In the genomic region with DNA sequence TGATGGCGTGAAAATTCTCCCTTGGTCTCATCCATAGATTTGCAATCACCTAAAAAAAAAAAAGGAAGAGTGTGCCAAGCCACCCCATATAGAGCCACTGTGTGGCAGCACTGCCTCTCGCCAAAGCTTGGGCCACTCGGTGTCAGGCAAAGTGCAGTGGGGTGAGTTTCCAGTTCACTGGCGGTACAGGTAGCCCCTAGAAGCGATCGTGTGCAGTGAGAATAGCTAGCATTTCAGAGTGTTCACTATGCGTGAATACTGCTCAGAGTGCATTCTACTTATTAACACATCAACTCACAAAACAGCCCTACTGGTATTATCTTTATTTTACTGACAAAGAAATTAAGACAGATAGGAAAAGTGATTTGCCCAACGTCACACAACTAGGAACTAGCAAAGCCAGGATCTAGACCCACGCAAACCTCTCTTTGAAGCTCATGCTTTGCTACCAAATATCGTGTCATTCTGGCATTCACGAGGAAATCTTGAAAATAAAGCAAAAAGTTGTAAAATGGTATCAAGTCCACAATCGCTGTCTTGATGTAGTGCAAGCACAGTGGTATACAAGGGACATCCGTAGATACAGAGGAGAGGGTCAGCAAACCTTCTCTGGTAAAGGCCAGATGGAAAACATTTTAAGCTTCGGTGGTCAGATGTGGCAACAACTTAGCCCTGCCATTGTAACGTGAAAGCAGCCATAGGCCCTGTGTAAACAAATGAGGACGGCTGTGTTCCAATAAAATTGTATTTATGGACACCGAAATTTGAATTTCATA, we compare ENCODE assay signal across 8 cellular contexts. TPM values are rescaled to one million over a fixed set of nuclear protein-coding genes. Genes with fewer than 3 reads are reported as not detected.
DNase-seq lines count a peak whose midpoint lies in the region; ATAC-seq and TF ChIP-seq lines count a peak whose summit lies in the region.

No MANE protein-coding gene starts in this region.

- intact Hi-C loops in activated CD8-positive, alpha-beta T cell treated with anti-CD3 and anti-CD28 coated beads for 36 hours (cut with micrococcal nuclease): loop anchor here (10.0 kb wide), 1 partner anchor 294 kb away; no protein-coding TSS in a partner anchor
- intact Hi-C loops in esophagus squamous epithelium (cut with DNase I): loop anchor here (10.0 kb wide), 1 partner anchor 184 kb away; a partner anchor contains a TSS

- H3K27me3 ChIP-seq in esophagus squamous epithelium: no peaks in the 10 kb centered on the region

- peak; percentile 69 for TF ChIP-seq CTCF in activated CD8-positive, alpha-beta T cell treated with anti-CD3 and anti-CD28 coated beads for 36 hours (IDR thresholded peaks at IDR 0.05)
- TF ChIP-seq CTCF in esophagus squamous epithelium (IDR thresholded peaks at IDR 0.05): peak; percentile 40 to 74 (median 63)

- peak; percentile 94 for ATAC-seq in GM19467 (IDR thresholded peaks at IDR 0.05; ENCODE audit: unreplicated experiment)
- peak; percentile 98 for ATAC-seq in HG03442 (IDR thresholded peaks at IDR 0.05; ENCODE audit: unreplicated experiment)
- ATAC-seq in activated CD8-positive, alpha-beta T cell treated with anti-CD3 and anti-CD28 coated beads for 36 hours: peak; percentile 97
- peak; percentile 79 to 93 for ATAC-seq in naive thymus-derived CD8-positive, alpha-beta T cell

- H3K4me3 ChIP-seq in esophagus squamous epithelium: peak overlapping the region in 1 of 4 donors; percentile 27

- no peak overlapping the region for H3K4me3 Mint-ChIP-seq in activated CD8-positive, alpha-beta T cell treated with anti-CD3 and anti-CD28 coated beads for 36 hours
- peak overlapping the region in 2 of 10 donors; percentile 26 to 40 for H3K4me3 Mint-ChIP-seq in naive thymus-derived CD8-positive, alpha-beta T cell

- peaks cover 2% of the 10 kb centered on the region for H3K27me3 Mint-ChIP-seq in activated CD8-positive, alpha-beta T cell treated with anti-CD3 and anti-CD28 coated beads for 36 hours
- H3K27me3 Mint-ChIP-seq in naive thymus-derived CD8-positive, alpha-beta T cell: peaks cover 0 to 11% (median 0%) of the 10 kb centered on the region in 5 donors

- H3K27ac ChIP-seq in esophagus squamous epithelium: peak overlapping the region in 1 of 4 donors; percentile 39

- no peak overlapping the region for H3K27ac Mint-ChIP-seq in activated CD8-positive, alpha-beta T cell treated with anti-CD3 and anti-CD28 coated beads for 36 hours
- peak overlapping the region in 2 of 10 donors; percentile 2 to 13 for H3K27ac Mint-ChIP-seq in naive thymus-derived CD8-positive, alpha-beta T cell

- H3K9me3 ChIP-seq in esophagus squamous epithelium: no peaks in the 10 kb centered on the region

- CTCF ChIA-PET in activated CD8-positive, alpha-beta T cell treated with anti-CD3 and anti-CD28 coated beads for 36 hours (lab: Charles Lee): interaction anchor here (0.7 to 2.5 kb wide), 17 partner anchors 10 to 292 kb away, joined by 3 to 8 read pairs (median 4); no protein-coding TSS in a partner anchor

- H3K36me3 Mint-ChIP-seq in activated CD8-positive, alpha-beta T cell treated with anti-CD3 and anti-CD28 coated beads for 36 hours (ENCODE audit: low read depth): no peaks in the 10 kb centered on the region
- H3K36me3 Mint-ChIP-seq in naive thymus-derived CD8-positive, alpha-beta T cell: no peaks in the 10 kb centered on the region

- peaks cover 0 to 9% (median 7%) of the 10 kb centered on the region in 3 donors for H3K4me1 ChIP-seq in esophagus squamous epithelium

- no peaks in the 10 kb centered on the region for H3K36me3 ChIP-seq in esophagus squamous epithelium

- DNase-seq in DMS53 (lab: John Stamatoyannopoulos, UW) (peak; percentile 87), NCI-H526 (lab: John Stamatoyannopoulos, UW) (peak; percentile 71 to 93), esophagus squamous epithelium (lab: John Stamatoyannopoulos, UW) (no peak), NCI-H524 treated with DMSO at 0.1 percent for 48 hours (lab: John Stamatoyannopoulos, UW) (no peak)
- peak; percentile 70 for DNase-seq in activated CD8-positive, alpha-beta T cell treated with anti-CD3 and anti-CD28 coated beads for 36 hours
- peak; percentile 10 to 75 (median 30) for DNase-seq in naive thymus-derived CD8-positive, alpha-beta T cell

- WGBS in esophagus squamous epithelium, 2 donors: 41% methylated on average over 17 of the region's 17 CpGs

- no peak for TF ChIP-seq POLR2A in esophagus squamous epithelium (IDR thresholded peaks at IDR 0.05)

- H3K9me3 Mint-ChIP-seq in activated CD8-positive, alpha-beta T cell treated with anti-CD3 and anti-CD28 coated beads for 36 hours: no peaks in the 10 kb centered on the region
- no peaks in the 10 kb centered on the region for H3K9me3 Mint-ChIP-seq in naive thymus-derived CD8-positive, alpha-beta T cell

- no peaks in the 10 kb centered on the region for H3K4me1 Mint-ChIP-seq in activated CD8-positive, alpha-beta T cell treated with anti-CD3 and anti-CD28 coated beads for 36 hours (ENCODE audit: low read depth)
- H3K4me1 Mint-ChIP-seq in naive thymus-derived CD8-positive, alpha-beta T cell: peaks cover 2 to 6% (median 6%) of the 10 kb centered on the region in 4 donors

- POLR2A ChIA-PET in activated CD8-positive, alpha-beta T cell treated with anti-CD3 and anti-CD28 coated beads for 36 hours (lab: Charles Lee): interaction anchor here (0.6 to 0.9 kb wide), 2 partner anchors 215 to 254 kb away, joined by 3 to 4 read pairs; no protein-coding TSS in a partner anchor
- POLR2A ChIA-PET in naive thymus-derived CD8-positive, alpha-beta T cell (lab: Charles Lee): no interaction called here

RNA-seq across cellular contexts. Expression of a gene that starts 10.4 kb away (rescaled TPM):
- total RNA-seq in activated CD8-positive, alpha-beta T cell treated with anti-CD3 and anti-CD28 coated beads for 36 hours: 1 to 10 TPM; 2.3 to 2.7 TPM
- total RNA-seq in esophagus squamous epithelium: 10 to 100 TPM in 2 of 4 donors, 1 to 10 TPM in 2; 6.9 to 17.2 (median 8.9) TPM
- total RNA-seq in naive thymus-derived CD8-positive, alpha-beta T cell: 1 to 10 TPM; 3.9 to 4.6 TPM
- polyA plus RNA-seq in naive thymus-derived CD8-positive, alpha-beta T cell: 1 to 10 TPM in 2 of 3 donors, under 1 TPM in 1; 0.85 to 1.8 (median 1.3) TPM

Comparison
In these comparisons a context has a peak if more than half of its experiments do, and no peak if none do; other contexts are left out.
1. DNase-seq: peak in DMS53 (single experiment), NCI-H526 (2 of 2), activated CD8-positive, alpha-beta T cell treated with anti-CD3 and anti-CD28 coated beads for 36 hours (single experiment) and naive thymus-derived CD8-positive, alpha-beta T cell (10 of 10); none in esophagus squamous epithelium (single experiment) and NCI-H524 treated with DMSO at 0.1 percent for 48 hours (single experiment).
2. Peak in every context shown above with its lines, with median percentiles within 50 percentile points of each other: ATAC-seq.